In genomic region chr10:66180651-66181318, GRCh38 we compare ENCODE assay signal across 8 cellular contexts.
A peak's percentile ranks its signal among the peaks of the same experiment; 100 is the strongest.
DNase-seq lines count a peak whose midpoint lies in the region; ATAC-seq, FAIRE-seq and TF ChIP-seq lines count a peak whose summit lies in the region.

No MANE protein-coding gene starts in this region.

- TF ChIP-seq EP300 in H1 (IDR thresholded peaks at IDR 0.05; ENCODE audit: borderline replicate concordance in 1 of 2, low read depth in 2 of 2, low read length in 2 of 2): no peak

- H2BK15ac ChIP-seq in H1 (ENCODE audit: low read length): no peak overlapping the region

- H3K36me3 ChIP-seq in H1 (ENCODE audit: control insufficient read depth in 2 of 4, insufficient read depth in 4 of 4, low read length in 3 of 4): no peaks in the 10 kb centered on the region

- H4K20me1 ChIP-seq in H1 (replicated peaks in 1 of 2; ENCODE audit: control insufficient read depth in 1 of 2, insufficient read depth in 2 of 2, low read length in 2 of 2): no peaks in the 10 kb centered on the region

- H3K4me1 Mint-ChIP-seq in memory B cell: peaks cover 2% of the 10 kb centered on the region

- H3K27ac ChIP-seq in H1 (ENCODE audit: low read depth, low read length): no peak overlapping the region

- H2AFZ ChIP-seq in H1 (ENCODE audit: low read length): no peak overlapping the region; the same call in 1 of the 2 replicates

- H2BK120ac ChIP-seq in H1 (replicated peaks; ENCODE audit: low read depth, low read length): no peak overlapping the region

- H3K79me2 ChIP-seq in H1 (ENCODE audit: control insufficient read depth in 1 of 2, insufficient read depth in 2 of 2, low read length in 2 of 2): no peaks in the 10 kb centered on the region

- no peaks in the 10 kb centered on the region for H3K4me1 ChIP-seq in H1 (replicated peaks in 1 of 4; ENCODE audit: control insufficient read depth in 3 of 4, insufficient read depth in 4 of 4, low read length in 3 of 4)

- H3K27ac Mint-ChIP-seq in memory B cell: no peak overlapping the region

- H3K27me3 ChIP-seq in H1 (replicated peaks in 1 of 4; ENCODE audit: control insufficient read depth in 3 of 4, extremely low read depth in 1 of 4, insufficient read depth in 3 of 4, low read length in 3 of 4): no peaks in the 10 kb centered on the region

- H3K4ac ChIP-seq in H1 (replicated peaks; ENCODE audit: insufficient read length, low read depth, low read length): no peak overlapping the region

- H3K4me3 Mint-ChIP-seq in memory B cell: no peak overlapping the region

- no peaks in the 10 kb centered on the region for H3K36me3 Mint-ChIP-seq in memory B cell

- ATAC-seq in Right ventricle myocardium inferior (peak; percentile 52), GM21723 (IDR thresholded peaks at IDR 0.05; ENCODE audit: unreplicated experiment) (peak; percentile 94), memory B cell (ENCODE audit: low read depth) (peak; percentile 49)

- TF ChIP-seq POLR2A in H1 (IDR thresholded peaks at IDR 0.05; ENCODE audit: control extremely low read depth in 1 of 2, low read depth in 2 of 2, low read length in 2 of 2): no peak

- no peak overlapping the region for H2BK5ac ChIP-seq in H1 (ENCODE audit: low read depth, low read length)

- TF ChIP-seq CTCF in H1 (IDR thresholded peaks at IDR 0.05; ENCODE audit: control extremely low read depth in 1 of 3, insufficient read depth in 1 of 3, low read depth in 1 of 3, low read length in 3 of 3): peak in 2 of 3 experiments; percentile 32 to 47; a peak in 2 of 4 replicates

- no peak overlapping the region for H3K56ac ChIP-seq in H1 (replicated peaks; ENCODE audit: insufficient read length, low read depth, low read length)

- no peak overlapping the region for H3K23ac ChIP-seq in H1 (ENCODE audit: insufficient read length)

- intact Hi-C loops in Right ventricle myocardium inferior (cut with DNase I) (no loop called here), cardiac septum (cut with DNase I) (no loop called here)

- POLR2A ChIA-PET in H1 (lab: Charles Lee; ENCODE audit: partially characterized antibody): no interaction called here

- CTCF ChIA-PET in H1 (lab: Charles Lee; ENCODE audit: partially characterized antibody): interaction anchor here (0.8 to 2.0 kb wide), 8 partner anchors 9 to 185 kb away, joined by 3 to 6 read pairs (median 3); no protein-coding TSS in a partner anchor

- TF ChIP-seq RAD21 in H1 (IDR thresholded peaks at IDR 0.05 in 1 of 2, conservative IDR thresholded peaks at IDR 0.05 in 1 of 2; ENCODE audit: low read depth in 2 of 2, low read length in 2 of 2): peak; percentile 68 to 73

- WGBS in H1 (ENCODE audit: extremely low coverage in 1 of 2, insufficient coverage in 1 of 2, insufficient read length in 1 of 2, insufficient replicate concordance in 2 of 2, low coverage in 1 of 2, low lambda C conversion rate in 2 of 2, missing lambda C conversion rate in 1 of 2), 2 experiments: 51% methylated on average over 4 of the region's 4 CpGs; no CpG with 5 or more reads in 1 of the 2 experiments

- no peak overlapping the region for H4K91ac ChIP-seq in H1 (replicated peaks; ENCODE audit: insufficient read length, low read length)

- no peak overlapping the region for H3K9ac ChIP-seq in H1 (replicated peaks in 1 of 4; ENCODE audit: extremely low read depth in 1 of 4, low read depth in 3 of 4, low read length in 3 of 4)

- no peak overlapping the region for H3K4me2 ChIP-seq in H1 (ENCODE audit: insufficient read depth in 1 of 2, low read depth in 2 of 2, low read length in 2 of 2)

- H2BK20ac ChIP-seq in H1 (ENCODE audit: low read length): no peak overlapping the region

- H3K14ac ChIP-seq in H1 (ENCODE audit: insufficient read length): no peak overlapping the region

- no peak for FAIRE-seq in HTR-8/SVneo (lab: Jason Lieb, UNC)
- peak; percentile 85 for FAIRE-seq in RCC 7860 (lab: Jason Lieb, UNC)
- peak; percentile 80 for FAIRE-seq in H1 (lab: Jason Lieb, UNC)

- no peaks in the 10 kb centered on the region for H3K9me3 Mint-ChIP-seq in memory B cell

- H4K5ac ChIP-seq in H1 (ENCODE audit: insufficient read length, low read depth, low read length): no peak overlapping the region

- H3K4me3 ChIP-seq in H1 (ENCODE audit: extremely low read depth in 1 of 4, insufficient read depth in 2 of 4, low read depth in 3 of 4, low read length in 4 of 4): no peak overlapping the region

- H3K18ac ChIP-seq in H1 (ENCODE audit: extremely low read depth, low read length): no peak overlapping the region

- no peaks in the 10 kb centered on the region for H3K27me3 Mint-ChIP-seq in memory B cell

- no peak overlapping the region for H2BK12ac ChIP-seq in H1 (ENCODE audit: low read depth, low read length)

- no peak for DNase-seq in Right ventricle myocardium inferior (ENCODE audit: missing footprints)
- DNase-seq in cardiac septum (ENCODE audit: low spot score): no peak
- DNase-seq in HTR-8/SVneo (ENCODE audit: insufficient read length, low spot score): peak; percentile 45
- peak; percentile 50 for DNase-seq in RCC 7860 (ENCODE audit: low spot score)
- DNase-seq in H1 (ENCODE audit: low read depth in 1 of 2, low spot score in 2 of 2): no peak
- peak; percentile 9 to 24 for DNase-seq in memory B cell (ENCODE audit: low spot score in 2 of 2)
- DNase-seq in NCI-H187 treated with DMSO at 0.1 percent for 48 hours (lab: John Stamatoyannopoulos, UW): no peak

- no peak overlapping the region for H2AK5ac ChIP-seq in H1 (ENCODE audit: low read depth, low read length)

- no peak overlapping the region for H4K8ac ChIP-seq in H1 (ENCODE audit: extremely low read depth, insufficient read depth, low read length)

- no peaks in the 10 kb centered on the region for H3K79me1 ChIP-seq in H1 (ENCODE audit: low read depth, low read length)

- no peaks in the 10 kb centered on the region for H3K23me2 ChIP-seq in H1 (ENCODE audit: low read depth, low read length)

- H3K9me3 ChIP-seq in H1 (ENCODE audit: insufficient read depth in 2 of 2, low read depth in 1 of 2, low read length in 1 of 2): no peaks in the 10 kb centered on the region

TF ChIP-seq in H1, 55 proteins besides CTCF, POLR2A, EP300 and RAD21 (continues in another document):
- TF ChIP-seq EZH2 (IDR thresholded peaks at IDR 0.05; ENCODE audit: low read depth, low read length, severe bottlenecking) (no peak), SP4 (IDR thresholded peaks at IDR 0.05; ENCODE audit: low read length) (no peak), TAF1 (IDR thresholded peaks at IDR 0.05; ENCODE audit: low read depth, low read length) (no peak), CTBP2 (IDR thresholded peaks at IDR 0.05; ENCODE audit: borderline replicate concordance, insufficient read depth, insufficient read length, low read length) (no peak), CHD1 (IDR thresholded peaks at IDR 0.05; ENCODE audit: low read depth, low read length) (no peak), TCF12 (IDR thresholded peaks at IDR 0.05; ENCODE audit: low read depth, low read length) (no peak), BACH1 (IDR thresholded peaks at IDR 0.05; ENCODE audit: low read length) (0 out of 2 replicates have a peak, but pooled peaks have one; percentile 10), CEBPB (IDR thresholded peaks at IDR 0.05; ENCODE audit: low read depth, low read length) (peak; percentile 50; the same call in 1 of the 2 replicates), SRF (IDR thresholded peaks at IDR 0.05; ENCODE audit: low read depth, low read length) (no peak), GTF2F1 (IDR thresholded peaks at IDR 0.05; ENCODE audit: borderline replicate concordance, low read depth, low read length) (no peak)

Comparison
In these comparisons a context has a peak if more than half of its experiments do, and no peak if none do; other contexts are left out.
1. DNase-seq: peak in HTR-8/SVneo (single experiment), RCC 7860 (single experiment) and memory B cell (2 of 2); none in Right ventricle myocardium inferior (single experiment), cardiac septum (single experiment), H1 (0 of 2) and NCI-H187 treated with DMSO at 0.1 percent for 48 hours (single experiment).
2. Peak in every context shown above with its lines, with median percentiles within 50 percentile points of each other: ATAC-seq.